In genomic region chr14:61749867-61750266, GRCh38 we compare ENCODE assay signal across 8 cellular contexts. TPM values are rescaled to one million over a fixed set of nuclear protein-coding genes. Genes with fewer than 3 reads are reported as not detected.
A peak's percentile ranks its signal among the peaks of the same experiment; 100 is the strongest.
DNase-seq lines count a peak whose midpoint lies in the region; ATAC-seq and TF ChIP-seq lines count a peak whose summit lies in the region.

No MANE protein-coding gene starts in this region.

- peak overlapping the region; percentile 69 for H3K27ac Mint-ChIP-seq in type B pancreatic cell

- TF ChIP-seq CTCF in OCI-LY7 (conservative IDR thresholded peaks at IDR 0.05; ENCODE audit: low read length): no peak
- no peak for TF ChIP-seq CTCF in cardiac muscle cell (IDR thresholded peaks at IDR 0.05; ENCODE audit: low read depth, low read length)
- no peak for TF ChIP-seq CTCF in type B pancreatic cell (conservative IDR thresholded peaks at IDR 0.05)

- intact Hi-C loops in Right ventricle myocardium inferior (cut with DNase I) (loop anchor here (2.0 to 5.0 kb wide), 2 partner anchors 19 to 53 kb away; partner anchors contain the start of gene HIF1A), cardiac septum (cut with DNase I) (loop anchor here (2.0 to 5.0 kb wide), 3 partner anchors 15 to 283 kb away; partner anchors contain the start of gene HIF1A), OCI-LY7 (cut with micrococcal nuclease; ENCODE audit: unreplicated experiment) (loop anchor here (2.0 kb wide), 1 partner anchor 55 kb away; the partner anchor contains the start of gene HIF1A)

- POLR2A ChIA-PET in OCI-LY7 (lab: Charles Lee): interaction anchor here (0.6 to 3.0 kb wide), 15 partner anchors 8 to 1078 kb away, joined by 3 to 51 read pairs (median 6); partner anchors contain the start of gene SNAPC1

- H3K36me3 Mint-ChIP-seq in type B pancreatic cell: peaks cover 24% of the 10 kb centered on the region

- CTCF ChIA-PET in OCI-LY7 (lab: Charles Lee; ENCODE audit: unreplicated experiment): interaction anchor here (1.0 to 1.5 kb wide), 2 partner anchors 8 to 88 kb away, joined by 3 to 4 read pairs; no protein-coding TSS in a partner anchor

- no peak overlapping the region for H2AFZ ChIP-seq in OCI-LY7 (ENCODE audit: low read length)

- no peaks in the 10 kb centered on the region for H3K27me3 Mint-ChIP-seq in type B pancreatic cell

- H3K79me2 ChIP-seq in OCI-LY7 (ENCODE audit: insufficient read depth, low read depth, low read length): peaks cover 30% of the 10 kb centered on the region; the same call in 1 of the 2 replicates

- DNase-seq in Right ventricle myocardium inferior (ENCODE audit: missing footprints): no peak
- no peak for DNase-seq in cardiac septum (ENCODE audit: low spot score)
- no peak for DNase-seq in OCI-LY7 (ENCODE audit: low spot score)
- peak; percentile 38 to 60 for DNase-seq in cardiac muscle cell (ENCODE audit: low read depth in 1 of 2, low spot score in 1 of 2)
- no peak for DNase-seq in type B pancreatic cell (ENCODE audit: extremely low spot score, unreplicated experiment)
- DNase-seq in HCEC 1CT: no peak

- peak overlapping the region; percentile 83 for H3K4me2 ChIP-seq in OCI-LY7 (ENCODE audit: low read length)

- H3K9me3 ChIP-seq in OCI-LY7 (ENCODE audit: low read length) (no peaks in the 10 kb centered on the region), cardiac muscle cell (ENCODE audit: low read depth) (no peaks in the 10 kb centered on the region)

- H3K27ac ChIP-seq in OCI-LY7 (ENCODE audit: low read depth, low read length, poor library complexity, severe bottlenecking) (no peak overlapping the region), cardiac muscle cell (peak overlapping the region; percentile 76)

- H3K4me1 Mint-ChIP-seq in type B pancreatic cell (ENCODE audit: unreplicated experiment): no peaks in the 10 kb centered on the region

- H3K27me3 ChIP-seq in cardiac muscle cell: no peaks in the 10 kb centered on the region

- H3K9me3 Mint-ChIP-seq in type B pancreatic cell: no peaks in the 10 kb centered on the region

- peak overlapping the region; percentile 68 for H3K4me3 Mint-ChIP-seq in type B pancreatic cell

- ATAC-seq in Right ventricle myocardium inferior (peak; percentile 50), HG02610 (IDR thresholded peaks at IDR 0.05; ENCODE audit: unreplicated experiment) (no peak), HG03025 (IDR thresholded peaks at IDR 0.05; ENCODE audit: low FRiP score, unreplicated experiment) (no peak)

- no peaks in the 10 kb centered on the region for H3K9me2 ChIP-seq in OCI-LY7 (ENCODE audit: insufficient read depth, low read length)

- H3K4me3 ChIP-seq in OCI-LY7 (ENCODE audit: low read depth, low read length, poor library complexity, severe bottlenecking) (peak overlapping the region; percentile 69), cardiac muscle cell (peak overlapping the region; percentile 50)

- H3K4me1 ChIP-seq in OCI-LY7 (ENCODE audit: insufficient read depth, low read length, poor library complexity, severe bottlenecking): peaks cover 65% of the 10 kb centered on the region
- peaks cover 46% of the 10 kb centered on the region for H3K4me1 ChIP-seq in cardiac muscle cell (ENCODE audit: low read depth)

- H3K36me3 ChIP-seq in OCI-LY7 (ENCODE audit: insufficient read depth, low read length) (peaks cover 54% of the 10 kb centered on the region), cardiac muscle cell (peaks cover 21% of the 10 kb centered on the region)

- BruUV-seq in OCI-LY7 (replicated peaks; lab: Mats Ljungman, UMichigan): TSS peak; percentile 81

- H4K20me1 ChIP-seq in OCI-LY7 (ENCODE audit: insufficient read depth, low read length): no peaks in the 10 kb centered on the region; the same call in 1 of the 2 replicates

RNA-seq across cellular contexts. Expression of gene SNAPC1, which starts 12.4 kb away (rescaled TPM):
- 11.8 TPM for total RNA-seq in Right ventricle myocardium inferior
- total RNA-seq in cardiac septum: 5.0 TPM
- total RNA-seq in OCI-LY7 (2014; rRNA removed; shearing (Covaris generic)): 10.5 and 11.7 TPM in 2 replicates
- 9.5 and 12.1 TPM in 2 replicates for total RNA-seq in OCI-LY7 (2022)
- total RNA-seq in cardiac muscle cell: 12.9 and 13.0 TPM in 2 replicates
- polyA plus RNA-seq in cardiac muscle cell: 17.3 and 23.8 TPM in 2 replicates
- 3.2 and 5.6 TPM in 2 replicates for total RNA-seq in type B pancreatic cell (ENCODE audit: low replicate concordance)

RNA-seq across cellular contexts. Expression of gene HIF1A, which starts 54.6 kb away (rescaled TPM):
- total RNA-seq in Right ventricle myocardium inferior (53.4 TPM), cardiac septum (73.2 TPM), OCI-LY7 (2022) (88.1 and 93.7 TPM in 2 replicates), cardiac muscle cell (107 and 108 TPM in 2 replicates), type B pancreatic cell (ENCODE audit: low replicate concordance) (110 and 114 TPM in 2 replicates)
- total RNA-seq in OCI-LY7 (2014; rRNA removed; shearing (Covaris generic)): 59.5 and 71.7 TPM in 2 replicates
- polyA plus RNA-seq in cardiac muscle cell: 119 and 166 TPM in 2 replicates

Comparison
In these comparisons a context has a peak if more than half of its experiments do, and no peak if none do; other contexts are left out.
1. DNase-seq: peak in cardiac muscle cell (2 of 2); none in Right ventricle myocardium inferior (single experiment), cardiac septum (single experiment), OCI-LY7 (single experiment), type B pancreatic cell (single experiment) and HCEC 1CT (single experiment).